Comparison of ENCODE assay signal across 17 cellular contexts in genomic region chr1:207983044-207983443, GRCh38.
"Had no signal": no experiment of that assay in that cellular context is flagged by ENCODE, and none has a peak within 500 bp of the region (broad histone marks: within the 10 kb centered on the region; RNA-seq: fewer than 3 reads in every experiment).

No MANE protein-coding gene starts in this region.

- H3K4me1 Mint-ChIP-seq: central memory CD8-positive, alpha-beta T cell had no signal

- H3K4me1 ChIP-seq: gastroesophageal sphincter, sigmoid colon, upper lobe of right lung had no signal

- FAIRE-seq: keratinocyte had no signal

- H3K27me3 ChIP-seq: esophagus squamous epithelium, sigmoid colon, upper lobe of right lung had no signal

- H3K9me3 ChIP-seq: esophagus squamous epithelium, gastroesophageal sphincter, sigmoid colon, upper lobe of right lung had no signal

- H3K27ac ChIP-seq: epithelial cell of prostate, esophagus squamous epithelium, gastroesophageal sphincter, sigmoid colon, skin epidermis, upper lobe of right lung had no signal

- H3K4me3 ChIP-seq: esophagus squamous epithelium, gastroesophageal sphincter, lung, sigmoid colon, skin epidermis, upper lobe of right lung had no signal

- H3K4me3 Mint-ChIP-seq: central memory CD8-positive, alpha-beta T cell; effector memory CD8-positive, alpha-beta T cell; nephron had no signal

- ATAC-seq: effector memory CD8-positive, alpha-beta T cell; gastroesophageal sphincter; left ventricle myocardium superior; upper lobe of right lung had no signal

- H3K27ac Mint-ChIP-seq: effector memory CD8-positive, alpha-beta T cell; nephron had no signal

- H3K9me3 Mint-ChIP-seq: central memory CD8-positive, alpha-beta T cell; effector memory CD8-positive, alpha-beta T cell; nephron had no signal

- DNase-seq: effector memory CD8-positive, alpha-beta T cell; esophagus squamous epithelium; foreskin fibroblast; glutamatergic neuron; left ventricle myocardium superior; mesenchymal stem cell; sigmoid colon; stimulated activated CD4-positive, alpha-beta T cell treated with anti-CD3 and anti-CD28 coated beads, Interleukin-2, amount 100 ng/mL, for 48 hours; stimulated activated naive CD4-positive, alpha-beta T cell treated with Interleukin-2 at 50 U/mL for 16 hours; upper lobe of right lung had no signal

- H3K36me3 ChIP-seq: esophagus squamous epithelium, gastroesophageal sphincter, sigmoid colon, upper lobe of right lung had no signal
